In the genomic region with DNA sequence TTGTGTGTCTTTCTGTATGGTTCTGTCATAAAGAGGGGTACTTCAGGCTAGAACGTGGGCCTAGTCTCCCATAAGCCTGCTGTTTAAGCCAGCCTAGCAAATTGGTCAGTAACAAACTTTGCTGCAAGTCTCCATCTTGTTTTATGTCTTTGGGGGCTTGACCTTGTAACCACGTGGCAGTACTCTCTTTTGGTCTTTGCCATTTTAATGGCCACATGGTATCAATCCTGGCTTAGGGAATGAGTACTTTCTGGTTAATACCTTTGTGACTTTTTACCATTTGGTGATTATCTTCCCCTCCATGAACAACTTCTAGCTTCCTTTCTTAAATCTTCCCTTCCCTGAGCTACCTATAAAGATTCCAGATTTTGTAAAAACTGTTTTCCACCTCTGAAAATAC, we compare ENCODE assay signal across 34 cellular contexts.
"Had no signal": no experiment of that assay in that cellular context is flagged by ENCODE, and none has a peak within 500 bp of the region (broad histone marks: within the 10 kb centered on the region; RNA-seq: fewer than 3 reads in every experiment).

No MANE protein-coding gene starts in this region.

- H3K36me3 ChIP-seq: MG63 had no signal

- H3K4me3 ChIP-seq: MG63 had no signal

- DNase-seq: Karpas-422, Kasumi-1, MG63, MM.1S, MV-4-11, NCI-H1048, NCI-H1092, NCI-H1092 treated with DMSO at 0.1 percent for 48 hours, NCI-H1105, NCI-H1105 treated with DMSO at 0.1 percent for 48 hours, NCI-H1417, NCI-H1417 treated with DMSO at 0.1 percent for 48 hours, NCI-H1436, NCI-H1436 treated with DMSO at 0.1 percent for 48 hours, NCI-H146, NCI-H1694, NCI-H1694 treated with DMSO at 0.1 percent for 48 hours, NCI-H187, NCI-H187 treated with DMSO at 0.1 percent for 48 hours, NCI-H1930, NCI-H2029, NCI-H2029 treated with DMSO at 0.1 percent for 48 hours, NCI-H2081, NCI-H2081 treated with DMSO at 0.1 percent for 48 hours, NCI-H2107, NCI-H2171, NCI-H2171 treated with DMSO at 0.1 percent for 48 hours, NCI-H2227 treated with DMSO at 0.1 percent for 48 hours, NCI-H226, NCI-H345, NCI-H446, NCI-H446 treated with DMSO at 0.1 percent for 48 hours, NCI-H510A had no signal

- H3K9me3 ChIP-seq: MG63 had no signal

- H3K27ac ChIP-seq: KMS-11 had no signal

- H3K27me3 ChIP-seq: MG63 had no signal

- H3K9ac ChIP-seq: KMS-11 had no signal

- H3K4me2 ChIP-seq: KMS-11 had no signal
